Comparison of ENCODE assay signal across 14 cellular contexts in the genomic region with DNA sequence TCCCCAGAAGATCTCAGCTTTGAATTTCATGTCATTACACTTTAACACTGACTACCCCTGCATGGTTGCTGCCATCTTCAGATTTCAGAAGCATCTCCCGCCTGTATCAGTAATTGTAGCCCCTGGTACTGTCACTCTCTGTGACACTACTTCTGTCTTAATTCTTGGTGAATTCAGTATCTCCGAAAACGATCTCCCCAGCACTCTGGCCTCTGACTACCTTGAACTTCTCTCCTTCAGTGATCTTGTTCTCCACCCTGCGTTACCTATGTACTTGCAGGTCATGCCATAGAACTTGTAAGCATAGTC. TPM values are rescaled to one million over a fixed set of nuclear protein-coding genes. Genes with fewer than 3 reads are reported as not detected.
DNase-seq lines count a peak whose midpoint lies in the region; ATAC-seq, FAIRE-seq and TF ChIP-seq lines count a peak whose summit lies in the region.
"Had no signal": no experiment of that assay in that cellular context is flagged by ENCODE, and none has a peak within 500 bp of the region (broad histone marks: within the 10 kb centered on the region; RNA-seq: fewer than 3 reads in every experiment).

No MANE protein-coding gene starts in this region.

- H3K36me3 Mint-ChIP-seq in activated CD4-positive, alpha-beta T cell treated with anti-CD3 and anti-CD28 coated beads for 36 hours (ENCODE audit: low read depth): no peaks in the 10 kb centered on the region
- H3K36me3 Mint-ChIP-seq: natural killer cell treated with Interleukin-12 subunit alpha and Interleukin-12 subunit beta and Interleukin-15 and Interleukin-18, amount 100 ng/mL, for 72 hours; T-cell; WTC11 had no signal

- no peaks in the 10 kb centered on the region for H3K36me3 ChIP-seq in Panc1 (ENCODE audit: control insufficient read depth, insufficient read depth, low read length)
- no peaks in the 10 kb centered on the region for H3K36me3 ChIP-seq in parathyroid adenoma (ENCODE audit: control insufficient read depth, insufficient read depth, low read length)
- H3K36me3 ChIP-seq: thoracic aorta had no signal

- POLR2A ChIA-PET in Panc1 (lab: Charles Lee): no interaction called here
- POLR2A ChIA-PET in activated CD4-positive, alpha-beta T cell treated with anti-CD3 and anti-CD28 coated beads for 36 hours (lab: Charles Lee): interaction anchor here (1.2 kb wide), 1 partner anchor 179 kb away, joined by 3 read pairs; no protein-coding TSS in a partner anchor

- no peaks in the 10 kb centered on the region for H3K4me1 Mint-ChIP-seq in activated CD4-positive, alpha-beta T cell treated with anti-CD3 and anti-CD28 coated beads for 36 hours

- H3K27ac ChIP-seq in Panc1 (ENCODE audit: low read length) (no peak overlapping the region), parathyroid adenoma (no peak overlapping the region)
- H3K27ac ChIP-seq: psoas muscle, thoracic aorta had no signal

- no peak overlapping the region for H3K4me3 Mint-ChIP-seq in activated CD4-positive, alpha-beta T cell treated with anti-CD3 and anti-CD28 coated beads for 36 hours
- H3K4me3 Mint-ChIP-seq: natural killer cell treated with Interleukin-12 subunit alpha and Interleukin-12 subunit beta and Interleukin-15 and Interleukin-18, amount 100 ng/mL, for 72 hours; T-cell; WTC11 had no signal

- H3K9me3 Mint-ChIP-seq in activated CD4-positive, alpha-beta T cell treated with anti-CD3 and anti-CD28 coated beads for 36 hours (ENCODE audit: low read depth): no peaks in the 10 kb centered on the region
- H3K9me3 Mint-ChIP-seq: natural killer cell treated with Interleukin-12 subunit alpha and Interleukin-12 subunit beta and Interleukin-15 and Interleukin-18, amount 100 ng/mL, for 72 hours; T-cell; WTC11 had no signal

- H3K4me2 ChIP-seq in parathyroid adenoma (ENCODE audit: low read length): peak overlapping the region; percentile 61
- H3K4me2 ChIP-seq: smooth muscle cell had no signal

- in situ Hi-C loops in Panc1 (cut with HindIII; ENCODE audit: low pct_unique_long_range_greater_than_20kb, low sequenced_read_pairs): no loop called here

- peaks cover 2% of the 10 kb centered on the region for H3K27me3 Mint-ChIP-seq in activated CD4-positive, alpha-beta T cell treated with anti-CD3 and anti-CD28 coated beads for 36 hours
- H3K27me3 Mint-ChIP-seq: T-cell had no signal

- ATAC-seq in HG02642 (IDR thresholded peaks at IDR 0.05; ENCODE audit: poor library complexity, unreplicated experiment) (peak; percentile 13), Panc1 (peak; percentile 30; the same call in 1 of the 2 replicates), GM21717 (IDR thresholded peaks at IDR 0.05; ENCODE audit: unreplicated experiment) (no peak)
- ATAC-seq in activated CD4-positive, alpha-beta T cell treated with anti-CD3 and anti-CD28 coated beads for 36 hours: no peak
- ATAC-seq: natural killer cell treated with Interleukin-12 subunit alpha and Interleukin-12 subunit beta and Interleukin-15 and Interleukin-18, amount 100 ng/mL, for 72 hours had no signal

- FAIRE-seq in GM19239 (lab: Jason Lieb, UNC): peak; percentile 14

- H3K4me3 ChIP-seq in Panc1 (ENCODE audit: low read depth in 2 of 2, low read length in 2 of 2): no peak overlapping the region
- H3K4me3 ChIP-seq in parathyroid adenoma (ENCODE audit: low read depth, low read length): no peak overlapping the region
- H3K4me3 ChIP-seq: psoas muscle, smooth muscle cell, thoracic aorta had no signal

- H3K27me3 ChIP-seq in Panc1 (ENCODE audit: control insufficient read depth, insufficient read depth, low read length) (no peaks in the 10 kb centered on the region; the same call in 1 of the 2 replicates), parathyroid adenoma (ENCODE audit: control insufficient read depth, insufficient read depth, low read length) (no peaks in the 10 kb centered on the region)

- H2AFZ ChIP-seq in parathyroid adenoma: no peak overlapping the region

- H3K9me3 ChIP-seq in Panc1 (ENCODE audit: control insufficient read depth, insufficient read depth, low read depth, low read length) (no peaks in the 10 kb centered on the region), parathyroid adenoma (ENCODE audit: control insufficient read depth, low read length) (no peaks in the 10 kb centered on the region)
- H3K9me3 ChIP-seq: psoas muscle, thoracic aorta had no signal

- no peak overlapping the region for H3K9ac ChIP-seq in parathyroid adenoma

- no TSS peak for BruUV-seq in Panc1 (replicated peaks; lab: Mats Ljungman, UMichigan)

- no peaks in the 10 kb centered on the region for H3K79me2 ChIP-seq in parathyroid adenoma

- H3K4me1 ChIP-seq in Panc1 (ENCODE audit: control insufficient read depth, insufficient read depth, low read length) (no peaks in the 10 kb centered on the region), parathyroid adenoma (no peaks in the 10 kb centered on the region)
- H3K4me1 ChIP-seq: psoas muscle had no signal

- CTCF ChIA-PET in Panc1 (lab: Charles Lee): no interaction called here
- CTCF ChIA-PET in activated CD4-positive, alpha-beta T cell treated with anti-CD3 and anti-CD28 coated beads for 36 hours (lab: Charles Lee): interaction anchor here (0.7 to 3.7 kb wide), 35 partner anchors 9 to 993 kb away, joined by 3 to 77 read pairs (median 4); a partner anchor contains a TSS

- no peak overlapping the region for H3K27ac Mint-ChIP-seq in activated CD4-positive, alpha-beta T cell treated with anti-CD3 and anti-CD28 coated beads for 36 hours
- H3K27ac Mint-ChIP-seq: natural killer cell treated with Interleukin-12 subunit alpha and Interleukin-12 subunit beta and Interleukin-15 and Interleukin-18, amount 100 ng/mL, for 72 hours; T-cell had no signal

- intact Hi-C loops in Panc1 (cut with micrococcal nuclease; ENCODE audit: unreplicated experiment): loop anchor here (1.0 to 5.0 kb wide), 3 partner anchors 157 to 360 kb away; no protein-coding TSS in a partner anchor
- intact Hi-C loops in activated CD4-positive, alpha-beta T cell treated with anti-CD3 and anti-CD28 coated beads for 36 hours (cut with DNase I, micrococcal nuclease): loop anchor here (1.0 to 5.0 kb wide), 7 partner anchors 179 to 533 kb away; no protein-coding TSS in a partner anchor

- DNase-seq in GM19239 (ENCODE audit: insufficient read length, low spot score): no peak
- no peak for DNase-seq in Panc1 (ENCODE audit: low read depth, low spot score)
- DNase-seq in Ammon's horn (ENCODE audit: low spot score): no peak
- no peak for DNase-seq in activated CD4-positive, alpha-beta T cell treated with anti-CD3 and anti-CD28 coated beads for 36 hours
- DNase-seq: kidney, psoas muscle had no signal

- TF ChIP-seq CTCF in Panc1 (IDR thresholded peaks at IDR 0.05): peak; percentile 38
- peak; percentile 11 for TF ChIP-seq CTCF in parathyroid adenoma (IDR thresholded peaks at IDR 0.05)

RNA-seq across cellular contexts. Expression of a gene that starts 53.8 kb away (rescaled TPM):
- total RNA-seq in Panc1 (2021; ENCODE audit: unreplicated experiment): 63.3 TPM
- polyA plus RNA-seq in Panc1 (2012; ENCODE audit: insufficient read length): 15.7 TPM
- total RNA-seq in activated CD4-positive, alpha-beta T cell treated with anti-CD3 and anti-CD28 coated beads for 36 hours: under 1 TPM; 0.33 to 0.39 TPM

Comparison
In these comparisons a context has a peak if more than half of its experiments do, and no peak if none do; other contexts are left out.
1. ATAC-seq: peak in HG02642 (single experiment) and Panc1 (single experiment); none in activated CD4-positive, alpha-beta T cell treated with anti-CD3 and anti-CD28 coated beads for 36 hours (single experiment) and GM21717 (single experiment).
2. RNA of a gene that starts 53.8 kb away (total RNA-seq): 63.3 TPM in Panc1 (single experiment); 0.33 to 0.39 TPM in activated CD4-positive, alpha-beta T cell treated with anti-CD3 and anti-CD28 coated beads for 36 hours; every median in the first group is over 10 times any median in the second.